ENCODE assay signal across 14 cellular contexts in the genomic region with DNA sequence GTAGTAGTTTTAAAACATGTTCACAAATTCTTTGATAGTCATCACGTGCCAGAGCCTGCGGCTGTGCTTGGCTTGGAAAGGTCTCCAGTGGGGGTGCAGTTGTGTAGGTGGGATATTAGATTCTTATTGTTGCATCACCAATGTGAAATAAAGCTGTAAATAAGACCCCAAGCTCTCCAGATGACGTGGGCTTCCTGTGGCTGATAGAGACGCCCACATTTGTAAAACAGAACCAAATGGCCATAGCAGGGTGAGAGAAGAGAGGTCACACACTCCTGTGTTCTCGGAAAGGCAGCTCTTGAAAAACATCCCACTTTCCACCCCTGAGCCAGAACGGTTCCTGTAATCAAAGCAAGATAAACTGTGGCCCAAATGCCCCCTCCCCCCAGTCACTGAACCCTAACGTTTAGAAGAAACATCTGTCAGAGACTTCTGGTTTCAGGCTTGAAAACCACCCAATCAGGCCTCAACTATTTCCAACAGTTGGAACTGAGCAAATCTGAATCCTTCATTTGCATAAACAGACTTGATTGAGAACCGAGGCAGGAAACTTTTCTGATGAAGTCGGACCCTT. TPM values are rescaled to one million over a fixed set of nuclear protein-coding genes. Genes with fewer than 3 reads are reported as not detected.
DNase-seq lines count a peak whose midpoint lies in the region; ATAC-seq, FAIRE-seq and TF ChIP-seq lines count a peak whose summit lies in the region.
"Had no signal": no experiment of that assay in that cellular context is flagged by ENCODE, and none has a peak within 500 bp of the region (broad histone marks: within the 10 kb centered on the region; RNA-seq: fewer than 3 reads in every experiment).

No MANE protein-coding gene starts in this region.

- no peak overlapping the region for H3K4me3 Mint-ChIP-seq in T-helper 17 cell
- H3K4me3 Mint-ChIP-seq in natural killer cell: no peak overlapping the region

- H3K4me1 Mint-ChIP-seq in T-helper 17 cell (peaks cover 5% of the 10 kb centered on the region), natural killer cell (peaks cover 11 to 16% of the 10 kb centered on the region in 2 donors)

- no peaks in the 10 kb centered on the region for H3K27me3 ChIP-seq in suprapubic skin
- H3K27me3 ChIP-seq: sigmoid colon had no signal

- no peaks in the 10 kb centered on the region for H3K4me1 ChIP-seq in suprapubic skin
- H3K4me1 ChIP-seq: sigmoid colon had no signal

- no peaks in the 10 kb centered on the region for H3K36me3 ChIP-seq in suprapubic skin
- H3K36me3 ChIP-seq: sigmoid colon had no signal

- DNase-seq in GM18507 (ENCODE audit: extremely low spot score, insufficient read length, low read depth): no peak
- DNase-seq in T-helper 17 cell: no peak
- no peak for DNase-seq in natural killer cell
- DNase-seq in left cardiac atrium: no peak
- no peak for DNase-seq in NCI-H1105 treated with DMSO at 0.1 percent for 48 hours (lab: John Stamatoyannopoulos, UW)
- no peak for DNase-seq in RCC 7860 (ENCODE audit: low spot score)
- no peak for DNase-seq in suprapubic skin (ENCODE audit: low spot score in 2 of 2)
- DNase-seq: activated gamma-delta T cell, NCI-H446 treated with DMSO at 0.1 percent for 48 hours, sigmoid colon had no signal

- H3K27ac Mint-ChIP-seq in T-helper 17 cell (peak overlapping the region; percentile 34), natural killer cell (peak overlapping the region; percentile 80 to 83)

- no peak overlapping the region for H3K27ac ChIP-seq in suprapubic skin
- H3K27ac ChIP-seq: epithelial cell of prostate, sigmoid colon had no signal

- ATAC-seq in GM21619 (IDR thresholded peaks at IDR 0.05; ENCODE audit: unreplicated experiment) (peak; percentile 46), T-helper 17 cell (no peak), natural killer cell (peak in 2 of 3 donors; percentile 22 to 44), left cardiac atrium (no peak)
- ATAC-seq: left lobe of liver had no signal

- no peak overlapping the region for H3K4me3 ChIP-seq in suprapubic skin
- H3K4me3 ChIP-seq: sigmoid colon had no signal

- no peaks in the 10 kb centered on the region for H3K36me3 Mint-ChIP-seq in T-helper 17 cell (ENCODE audit: low read depth)
- H3K36me3 Mint-ChIP-seq in natural killer cell: no peaks in the 10 kb centered on the region

- 47% methylated on average over 9 of the region's 9 CpGs for WGBS in suprapubic skin

- no peak for TF ChIP-seq POLR2A in suprapubic skin (IDR thresholded peaks at IDR 0.05)

- FAIRE-seq in GM18507 (lab: Jason Lieb, UNC): peak; percentile 44
- no peak for FAIRE-seq in RCC 7860 (lab: Jason Lieb, UNC)
- FAIRE-seq: H1 had no signal

- no peaks in the 10 kb centered on the region for H3K9me3 Mint-ChIP-seq in natural killer cell

- TF ChIP-seq CTCF in natural killer cell (IDR thresholded peaks at IDR 0.05): no peak
- TF ChIP-seq CTCF in suprapubic skin (IDR thresholded peaks at IDR 0.05): no peak

- intact Hi-C loops in natural killer cell (cut with micrococcal nuclease) (no loop called here), left cardiac atrium (cut with DNase I) (no loop called here)

- no peak for TF ChIP-seq EP300 in suprapubic skin (IDR thresholded peaks at IDR 0.05)

- H3K9me3 ChIP-seq in T-helper 17 cell (ENCODE audit: control insufficient read depth, low read length, poor library complexity, severe bottlenecking): no peaks in the 10 kb centered on the region
- H3K9me3 ChIP-seq in suprapubic skin: no peaks in the 10 kb centered on the region
- H3K9me3 ChIP-seq: sigmoid colon had no signal

- H3K27me3 Mint-ChIP-seq in T-helper 17 cell (no peaks in the 10 kb centered on the region), natural killer cell (ENCODE audit: low read depth in 2 of 2) (peaks cover 7 to 17% of the 10 kb centered on the region in 2 donors)

RNA-seq across cellular contexts. Expression of a gene that starts 6.6 kb away (rescaled TPM):
- total RNA-seq in T-helper 17 cell (10 to 100 TPM; 15.1 to 17.4 TPM), natural killer cell (10 to 100 TPM; 12.9 to 25.7 (median 17.4) TPM), left cardiac atrium (10 to 100 TPM; 46.4 to 58.4 TPM), suprapubic skin (10 to 100 TPM; 18.6 to 35.9 (median 28.4) TPM)

Comparison
In these comparisons a context has a peak if more than half of its experiments do, and no peak if none do; other contexts are left out.
1. ATAC-seq: peak in GM21619 (single experiment) and natural killer cell (2 of 3); none in T-helper 17 cell (single experiment) and left cardiac atrium (0 of 2).